In the genomic region with DNA sequence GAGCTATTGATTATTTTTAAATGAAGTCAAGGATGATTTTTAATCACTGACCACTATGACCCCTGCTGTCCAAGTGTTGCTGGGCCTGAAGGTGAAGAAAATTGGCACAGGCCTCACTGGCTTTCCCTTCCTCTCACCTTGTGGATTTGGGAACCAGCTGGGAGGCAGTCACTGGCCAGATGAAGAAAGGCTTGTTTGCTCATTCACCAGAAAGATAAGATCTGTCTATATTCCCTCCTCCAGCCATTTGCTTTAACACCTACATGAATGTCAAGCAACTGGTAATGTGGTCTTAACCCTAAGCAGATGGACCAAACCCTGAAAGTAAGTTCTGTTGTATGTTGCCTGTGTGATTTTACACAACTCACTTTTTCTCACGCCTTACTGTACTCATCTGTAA, we compare ENCODE assay signal across 14 cellular contexts. TPM values are rescaled to one million over a fixed set of nuclear protein-coding genes. Genes with fewer than 3 reads are reported as not detected.
DNase-seq lines count a peak whose midpoint lies in the region; ATAC-seq and TF ChIP-seq lines count a peak whose summit lies in the region.
"Had no signal": no experiment of that assay in that cellular context is flagged by ENCODE, and none has a peak within 500 bp of the region (broad histone marks: within the 10 kb centered on the region; RNA-seq: fewer than 3 reads in every experiment).

No MANE protein-coding gene starts in this region.

- H3K9me3 ChIP-seq in stomach: no peaks in the 10 kb centered on the region
- H3K9me3 ChIP-seq: BLaER1, HAP-1 had no signal

- no peak overlapping the region for H3K4me3 Mint-ChIP-seq in natural killer cell
- H3K4me3 Mint-ChIP-seq: CD4-positive, CD25-positive, alpha-beta regulatory T cell; HFFc6 had no signal

- TF ChIP-seq CTCF in VCaP (conservative IDR thresholded peaks at IDR 0.05) (no peak), stomach (IDR thresholded peaks at IDR 0.05) (no peak), natural killer cell (IDR thresholded peaks at IDR 0.05) (no peak)

- H3K4me1 ChIP-seq in stomach: peaks cover 0 to 18% (median 7%) of the 10 kb centered on the region in 4 donors

- 84 to 95% (median 91%) methylated on average over 1 of the region's 1 CpG for WGBS in stomach, 5 donors

- ATAC-seq in natural killer cell (no peak), GM21390 (IDR thresholded peaks at IDR 0.05; ENCODE audit: unreplicated experiment) (no peak)

- TF ChIP-seq EP300 in stomach (IDR thresholded peaks at IDR 0.05): no peak

- H3K4me3 ChIP-seq in stomach: no peak overlapping the region
- H3K4me3 ChIP-seq: BLaER1, HAP-1 had no signal

- intact Hi-C loops in stomach (cut with DNase I; ENCODE audit: low total_unique reads): no loop called here
- intact Hi-C loops in natural killer cell (cut with micrococcal nuclease): no loop called here

- no peaks in the 10 kb centered on the region for H3K36me3 Mint-ChIP-seq in natural killer cell
- H3K36me3 Mint-ChIP-seq: CD4-positive, CD25-positive, alpha-beta regulatory T cell had no signal

- TF ChIP-seq POLR2A in stomach (IDR thresholded peaks at IDR 0.05): no peak

- no peaks in the 10 kb centered on the region for H3K9me3 Mint-ChIP-seq in natural killer cell
- H3K9me3 Mint-ChIP-seq: HFFc6 had no signal

- peaks cover 0 to 4% of the 10 kb centered on the region in 2 donors for H3K4me1 Mint-ChIP-seq in natural killer cell

- peak; percentile 13 for DNase-seq in DMS 273 (lab: John Stamatoyannopoulos, UW; ENCODE audit: unreplicated experiment)
- DNase-seq in DMS 273 treated with DMSO at 0.1 percent for 48 hours (lab: John Stamatoyannopoulos, UW): no peak
- DNase-seq in ELF-1 (ENCODE audit: low read depth, low spot score): peak; percentile 43
- peak; percentile 42 for DNase-seq in stomach
- DNase-seq in natural killer cell: no peak
- DNase-seq: 8988T; AML-193; CD4-positive, CD25-positive, alpha-beta regulatory T cell; DMS79; HFFc6 had no signal

- peaks cover 6 to 11% of the 10 kb centered on the region in 2 donors for H3K27me3 Mint-ChIP-seq in natural killer cell (ENCODE audit: low read depth in 2 of 2)

- H3K27ac ChIP-seq in VCaP (0 out of 2 replicates have a peak overlapping the region, but pooled peaks have one; percentile 10), stomach (no peak overlapping the region)
- H3K27ac ChIP-seq: BLaER1 had no signal

- no peaks in the 10 kb centered on the region for H3K27me3 ChIP-seq in stomach
- H3K27me3 ChIP-seq: BLaER1 had no signal

- H3K27ac Mint-ChIP-seq in natural killer cell: no peak overlapping the region
- H3K27ac Mint-ChIP-seq: CD4-positive, CD25-positive, alpha-beta regulatory T cell; HFFc6 had no signal

- no peaks in the 10 kb centered on the region for H3K36me3 ChIP-seq in stomach
- H3K36me3 ChIP-seq: BLaER1, HAP-1 had no signal

RNA-seq across cellular contexts. Expression of a gene that starts 10.3 kb away (rescaled TPM):
- total RNA-seq in stomach (100 to 1,000 TPM; 103 to 149 (median 142) TPM), natural killer cell (100 to 1,000 TPM; 291 to 314 (median 302) TPM)
- 10 to 100 TPM; 21.2 to 31.2 (median 28.6) TPM for polyA plus RNA-seq in stomach

Comparison
In these comparisons a context has a peak if more than half of its experiments do, and no peak if none do; other contexts are left out.
1. DNase-seq: peak in DMS 273 (single experiment), ELF-1 (single experiment) and stomach (single experiment); none in DMS 273 treated with DMSO at 0.1 percent for 48 hours (single experiment) and natural killer cell (single experiment).